Comparison of ENCODE assay signal across 8 cellular contexts in genomic region chr19:39403331-39404312, GRCh38. TPM values are rescaled to one million over a fixed set of nuclear protein-coding genes. Genes with fewer than 3 reads are reported as not detected.
A peak's percentile ranks its signal among the peaks of the same experiment; 100 is the strongest.
DNase-seq lines count a peak whose midpoint lies in the region; ATAC-seq and TF ChIP-seq lines count a peak whose summit lies in the region.

No MANE protein-coding gene starts in this region.

- POLR2A ChIA-PET in T-cell (lab: Charles Lee) = interaction anchor here in 1 of 2 donors (0.6 to 1.3 kb wide), 6 partner anchors 8 to 1259 kb away, joined by 3 to 6 read pairs (median 4); partner anchors contain the start of genes MED29, PAF1 and RPS16

- H3K27ac Mint-ChIP-seq in T-cell = peak overlapping the region; percentile 91 to 95
- peak overlapping the region; percentile 91 for H3K27ac Mint-ChIP-seq in progenitor cell of endocrine pancreas
- H3K27ac Mint-ChIP-seq in type B pancreatic cell = peak overlapping the region; percentile 97

- no peaks in the 10 kb centered on the region for H3K27me3 Mint-ChIP-seq in T-cell
- H3K27me3 Mint-ChIP-seq in progenitor cell of endocrine pancreas = no peaks in the 10 kb centered on the region
- H3K27me3 Mint-ChIP-seq in type B pancreatic cell = no peaks in the 10 kb centered on the region

- H3K4me3 Mint-ChIP-seq in T-cell = peak overlapping the region; percentile 73 to 97 (median 83)
- peak overlapping the region; percentile 76 for H3K4me3 Mint-ChIP-seq in progenitor cell of endocrine pancreas (ENCODE audit: low read depth)
- peak overlapping the region; percentile 86 for H3K4me3 Mint-ChIP-seq in type B pancreatic cell

- H3K4me3 ChIP-seq in heart right ventricle = peak overlapping the region; percentile 3 to 71 (median 54)

- H3K9me3 ChIP-seq in heart right ventricle = no peaks in the 10 kb centered on the region

- no peaks in the 10 kb centered on the region for H3K9me3 Mint-ChIP-seq in T-cell
- no peaks in the 10 kb centered on the region for H3K9me3 Mint-ChIP-seq in progenitor cell of endocrine pancreas (ENCODE audit: low read depth)
- no peaks in the 10 kb centered on the region for H3K9me3 Mint-ChIP-seq in type B pancreatic cell

- in situ Hi-C loops in KBM-7 (cut with MboI; ENCODE audit: low pct_unique_long_range_greater_than_20kb, low sequenced_read_pairs) = no loop called here

- H3K27me3 ChIP-seq in heart right ventricle = no peaks in the 10 kb centered on the region

- H3K4me1 Mint-ChIP-seq in T-cell = peaks cover 66 to 72% (median 67%) of the 10 kb centered on the region in 3 donors
- peaks cover 27% of the 10 kb centered on the region for H3K4me1 Mint-ChIP-seq in progenitor cell of endocrine pancreas (ENCODE audit: low read depth)
- H3K4me1 Mint-ChIP-seq in type B pancreatic cell (ENCODE audit: unreplicated experiment) = peaks cover 34% of the 10 kb centered on the region

- peaks cover 17% of the 10 kb centered on the region for H3K36me3 Mint-ChIP-seq in T-cell
- H3K36me3 Mint-ChIP-seq in progenitor cell of endocrine pancreas (ENCODE audit: insufficient read depth) = peaks cover under 1% of the 10 kb centered on the region
- H3K36me3 Mint-ChIP-seq in type B pancreatic cell = peaks cover 2% of the 10 kb centered on the region

- CTCF ChIA-PET in T-cell (lab: Charles Lee) = interaction anchor here in 1 of 2 donors (1.0 kb wide), 1 partner anchor 9 kb away, joined by 4 read pairs; the partner anchor contains the start of gene PLEKHG2

- H3K27ac ChIP-seq in adipose tissue (ENCODE audit: low read depth, low read length) = peak overlapping the region; percentile 97
- peak overlapping the region; percentile 95 to 100 (median 99) for H3K27ac ChIP-seq in heart right ventricle

- TF ChIP-seq CTCF in heart right ventricle (IDR thresholded peaks at IDR 0.05) = no peak
- TF ChIP-seq CTCF in progenitor cell of endocrine pancreas (IDR thresholded peaks at IDR 0.05; ENCODE audit: unreplicated experiment) = no peak
- TF ChIP-seq CTCF in type B pancreatic cell (conservative IDR thresholded peaks at IDR 0.05) = no peak

- intact Hi-C loops in heart right ventricle (cut with DNase I) = no loop called here

- peak; percentile 71 for DNase-seq in NCI-H2029 (lab: John Stamatoyannopoulos, UW)
- no peak for DNase-seq in NCI-H2029 treated with DMSO at 0.1 percent for 48 hours (lab: John Stamatoyannopoulos, UW)
- peak; percentile 89 for DNase-seq in KBM-7
- peak; percentile 78 to 98 (median 94) for DNase-seq in T-cell
- DNase-seq in heart right ventricle = peak; percentile 98 to 99
- no peak for DNase-seq in progenitor cell of endocrine pancreas (ENCODE audit: low spot score, unreplicated experiment)
- peak; percentile 86 for DNase-seq in type B pancreatic cell (ENCODE audit: extremely low spot score, unreplicated experiment)

- ATAC-seq in T-cell (replicated peaks in 1 of 4) = peak; percentile 30 to 39 (median 32)
- ATAC-seq in heart right ventricle = peak; percentile 58 to 79 (median 68)

- H3K36me3 ChIP-seq in heart right ventricle = peaks cover 6 to 24% (median 9%) of the 10 kb centered on the region in 9 donors

- WGBS in adipose tissue, 3 donors = 1 to 35% (median 1%) methylated on average over 41 to 43 of the region's 43 CpGs
- 3 to 4% methylated on average over 43 of the region's 43 CpGs for WGBS in heart right ventricle, 2 donors

- peaks cover 11 to 79% (median 36%) of the 10 kb centered on the region in 9 donors for H3K4me1 ChIP-seq in heart right ventricle

RNA-seq across cellular contexts. Expression of gene ZFP36, which starts 3.0 kb away (rescaled TPM):
- 1,000 to 10,000 TPM in 1 of 5 donors, 100 to 1,000 TPM in 4; 208 to 1,013 (median 233) TPM for total RNA-seq in T-cell
- 1,000 to 10,000 TPM in 2 of 3 donors, 10 to 100 TPM in 1; 80.2 to 1,764 (median 1,356) TPM for polyA plus RNA-seq in adipose tissue
- total RNA-seq in heart right ventricle = 100 to 1,000 TPM in 2 of 10 donors, 10 to 100 TPM in 8; 22.8 to 194 (median 48.1) TPM
- 10 to 100 TPM; 60.2 to 63.2 TPM for polyA plus RNA-seq in heart right ventricle
- total RNA-seq in progenitor cell of endocrine pancreas = 10.5 and 10.6 TPM in 2 replicates
- 36.0 and 101 TPM in 2 replicates for total RNA-seq in type B pancreatic cell (ENCODE audit: low replicate concordance)

RNA-seq across cellular contexts. Expression of gene PLEKHG2, which starts 8.8 kb away (rescaled TPM):
- total RNA-seq in T-cell (10 to 100 TPM; 25.2 to 88.1 (median 36.7) TPM), heart right ventricle (10 to 100 TPM in 9 of 10 donors, 1 to 10 TPM in 1; 8.3 to 23.1 (median 15.1) TPM), progenitor cell of endocrine pancreas (162 and 170 TPM in 2 replicates), type B pancreatic cell (ENCODE audit: low replicate concordance) (32.9 and 86.7 TPM in 2 replicates)
- polyA plus RNA-seq in adipose tissue (10 to 100 TPM in 2 of 3 donors, 1 to 10 TPM in 1; 3.0 to 38.8 (median 27.2) TPM), heart right ventricle (10 to 100 TPM in 1 of 2 donors, 1 to 10 TPM in 1; 6.9 to 22.7 TPM)

RNA-seq across cellular contexts. Expression of gene MED29, which starts 12.4 kb away (rescaled TPM):
- total RNA-seq in T-cell = 10 to 100 TPM; 42.0 to 48.7 (median 47.0) TPM
- polyA plus RNA-seq in adipose tissue = 10 to 100 TPM; 16.9 to 32.2 (median 21.8) TPM
- total RNA-seq in heart right ventricle = 10 to 100 TPM; 22.9 to 32.3 (median 27.1) TPM
- polyA plus RNA-seq in heart right ventricle = 10 to 100 TPM; 16.2 to 30.8 TPM
- total RNA-seq in progenitor cell of endocrine pancreas = 36.3 and 39.0 TPM in 2 replicates
- 37.3 and 40.8 TPM in 2 replicates for total RNA-seq in type B pancreatic cell (ENCODE audit: low replicate concordance)

RNA-seq across cellular contexts. Expression of gene PAF1, which starts 12.7 kb away (rescaled TPM):
- total RNA-seq in T-cell = 10 to 100 TPM; 43.0 to 96.1 (median 45.9) TPM
- polyA plus RNA-seq in adipose tissue = 10 to 100 TPM; 21.4 to 36.2 (median 34.2) TPM
- total RNA-seq in heart right ventricle = 10 to 100 TPM; 34.3 to 46.4 (median 38.8) TPM
- polyA plus RNA-seq in heart right ventricle = 10 to 100 TPM; 24.1 to 48.2 TPM
- total RNA-seq in progenitor cell of endocrine pancreas = 49.4 and 49.5 TPM in 2 replicates
- 36.9 and 43.6 TPM in 2 replicates for total RNA-seq in type B pancreatic cell (ENCODE audit: low replicate concordance)

RNA-seq across cellular contexts. Expression of gene RPS16, which starts 32.1 kb away (rescaled TPM):
- 1,000 to 10,000 TPM; 3,669 to 4,521 (median 4,268) TPM for total RNA-seq in T-cell
- polyA plus RNA-seq in adipose tissue = 1,000 to 10,000 TPM; 2,185 to 4,039 (median 3,887) TPM
- 1,000 to 10,000 TPM in 7 of 10 donors, 100 to 1,000 TPM in 3; 936 to 1,726 (median 1,424) TPM for total RNA-seq in heart right ventricle
- 1,000 to 10,000 TPM in 1 of 2 donors, 100 to 1,000 TPM in 1; 974 to 3,280 TPM for polyA plus RNA-seq in heart right ventricle
- total RNA-seq in progenitor cell of endocrine pancreas = 1,449 and 1,510 TPM in 2 replicates
- 2,174 and 2,175 TPM in 2 replicates for total RNA-seq in type B pancreatic cell (ENCODE audit: low replicate concordance)

Comparison
In these comparisons a context has a peak if more than half of its experiments do, and no peak if none do; other contexts are left out.
1. DNase-seq: peak in NCI-H2029 (single experiment), KBM-7 (single experiment), T-cell (34 of 34), heart right ventricle (2 of 2) and type B pancreatic cell (single experiment); none in NCI-H2029 treated with DMSO at 0.1 percent for 48 hours (single experiment) and progenitor cell of endocrine pancreas (single experiment).
2. Peak in every context shown above with its lines, with median percentiles within 50 percentile points of each other: H3K27ac Mint-ChIP-seq and H3K4me3 Mint-ChIP-seq.